Comparison of ENCODE assay signal across 19 cellular contexts in the genomic region with DNA sequence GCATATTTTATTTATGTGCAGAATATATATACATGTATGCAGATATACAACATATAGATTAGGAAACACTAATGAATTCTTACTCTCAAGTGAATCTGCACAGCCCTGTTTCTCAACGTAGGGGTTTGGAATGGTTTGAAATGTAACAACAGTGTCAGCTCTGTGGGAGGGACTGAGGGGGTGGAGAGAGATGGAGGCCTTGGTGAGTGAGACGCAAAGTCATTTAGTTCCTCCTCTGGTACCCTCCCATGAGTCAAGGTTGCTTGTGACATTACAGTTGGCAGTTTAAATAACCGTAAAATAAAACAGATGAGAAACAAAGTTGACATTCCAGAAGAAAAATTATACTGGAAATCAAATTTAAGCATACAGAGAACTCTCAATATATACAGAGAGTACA.
DNase-seq lines count a peak whose midpoint lies in the region; ATAC-seq and TF ChIP-seq lines count a peak whose summit lies in the region.
"Had no signal": no experiment of that assay in that cellular context is flagged by ENCODE, and none has a peak within 500 bp of the region (broad histone marks: within the 10 kb centered on the region; RNA-seq: fewer than 3 reads in every experiment).

No MANE protein-coding gene starts in this region.

- H3K4me1 ChIP-seq in IMR-90 (ENCODE audit: control insufficient read depth, insufficient read depth, low read length) (peaks cover 2% of the 10 kb centered on the region; the same call in 1 of the 2 replicates), adipocyte (ENCODE audit: control insufficient read depth, insufficient read depth, low read length) (peaks cover 5% of the 10 kb centered on the region), osteoblast (ENCODE audit: insufficient read depth, low read length) (no peaks in the 10 kb centered on the region)

- H3K14ac ChIP-seq in IMR-90 (replicated peaks; ENCODE audit: low read depth, low read length), result no peak overlapping the region

- no peak overlapping the region for H2BK5ac ChIP-seq in IMR-90 (ENCODE audit: low read depth, low read length, poor library complexity, severe bottlenecking)

- no peak for TF ChIP-seq POLR2A in IMR-90 (IDR thresholded peaks at IDR 0.05; ENCODE audit: low read depth, low read length)

- H2AK5ac ChIP-seq in IMR-90 (ENCODE audit: low read depth, low read length), result no peak overlapping the region

- H3K9me1 ChIP-seq in IMR-90 (ENCODE audit: insufficient read depth, low read length), result no peaks in the 10 kb centered on the region

- H3K27ac ChIP-seq in IMR-90 (ENCODE audit: insufficient read depth, low read length) (no peak overlapping the region), osteoblast (ENCODE audit: low read depth, low read length) (no peak overlapping the region), substantia nigra (ENCODE audit: low read depth, low read length, poor library complexity, severe bottlenecking) (no peak overlapping the region)

- H4K5ac ChIP-seq in IMR-90 (ENCODE audit: low read depth, low read length), result no peak overlapping the region

- H3K36me3 ChIP-seq in IMR-90 (ENCODE audit: control insufficient read depth, insufficient read depth, low read length) (no peaks in the 10 kb centered on the region), adipocyte (ENCODE audit: control insufficient read depth, insufficient read depth, low read length, severe bottlenecking) (no peaks in the 10 kb centered on the region), osteoblast (ENCODE audit: insufficient read depth, low read length) (no peaks in the 10 kb centered on the region)

- H2BK20ac ChIP-seq in IMR-90 (ENCODE audit: low read depth, low read length), result no peak overlapping the region

- no peak for TF ChIP-seq CTCF in IMR-90 (conservative IDR thresholded peaks at IDR 0.05; ENCODE audit: low read depth, low read length)
- TF ChIP-seq CTCF in fibroblast of mammary gland (conservative IDR thresholded peaks at IDR 0.05; ENCODE audit: control insufficient read depth, insufficient read depth, low read depth, low read length), result no peak
- no peak for TF ChIP-seq CTCF in osteoblast (IDR thresholded peaks at IDR 0.05; ENCODE audit: extremely low read depth, low read depth, low read length)

- H4K91ac ChIP-seq in IMR-90 (ENCODE audit: insufficient read depth, low read depth, low read length), result no peak overlapping the region

- no peak overlapping the region for H2BK15ac ChIP-seq in IMR-90 (ENCODE audit: low read depth, low read length)

- intact Hi-C loops in IMR-90 (cut with micrococcal nuclease), result no loop called here

- CTCF ChIA-PET in IMR-90 (lab: Yijun Ruan, JAX), result interaction anchor here (1.0 kb wide), 1 partner anchor 11 kb away, joined by 3 read pairs; no protein-coding TSS in a partner anchor

- H2AFZ ChIP-seq in IMR-90 (replicated peaks; ENCODE audit: low read length, poor library complexity) (no peak overlapping the region), osteoblast (ENCODE audit: low read length) (peak overlapping the region; percentile 70)

- H3K9ac ChIP-seq in IMR-90 (ENCODE audit: low read depth, low read length) (no peak overlapping the region), adipocyte (ENCODE audit: low read length) (no peak overlapping the region)

- no TSS peak for BruUV-seq in IMR-90 (replicated peaks; lab: Mats Ljungman, UMichigan)

- H3K9me3 ChIP-seq in IMR-90 (ENCODE audit: control insufficient read depth, insufficient read depth, low read length) (no peaks in the 10 kb centered on the region), adipocyte (ENCODE audit: control insufficient read depth, low read length) (no peaks in the 10 kb centered on the region), osteoblast (ENCODE audit: low read depth, low read length) (no peaks in the 10 kb centered on the region)

- no peak overlapping the region for H4K8ac ChIP-seq in IMR-90 (ENCODE audit: low read depth in 2 of 2, low read length in 2 of 2)

- dilution Hi-C loops in IMR-90 (cut with HindIII; ENCODE audit: low sequenced_read_pairs, unreplicated experiment), result no loop called here

- no peak overlapping the region for H2BK120ac ChIP-seq in IMR-90 (ENCODE audit: low read depth, low read length)

- H4K20me1 ChIP-seq in IMR-90 (ENCODE audit: insufficient read depth, low read length) (no peaks in the 10 kb centered on the region), osteoblast (ENCODE audit: insufficient read depth, low read length) (no peaks in the 10 kb centered on the region)

- H3K4me2 ChIP-seq in IMR-90 (ENCODE audit: low read depth, low read length), result no peak overlapping the region
- H3K4me2 ChIP-seq in osteoblast (ENCODE audit: insufficient read depth, low read length), result no peak overlapping the region

- no CpG with 5 or more reads among the region's 3 CpGs for WGBS in IMR-90 (ENCODE audit: extremely low coverage in 2 of 2, insufficient read length in 1 of 2), 2 experiments

- DNase-seq in IMR-90 (peak; percentile 37), adipocyte (ENCODE audit: low read depth) (peak; percentile 46), fibroblast of mammary gland (ENCODE audit: low read depth) (peak; percentile 67), osteoblast (ENCODE audit: insufficient read length, low spot score, missing footprints) (no peak), CD1c-positive myeloid dendritic cell (ENCODE audit: extremely low spot score) (no peak), substantia nigra (lab: John Stamatoyannopoulos, UW) (no peak)
- DNase-seq in activated T-cell treated with anti-CD3 and anti-CD28 coated beads, Interleukin-2, amount 50 U/mL, for 1 hour, result no peak
- DNase-seq: CD4-positive, alpha-beta T cell; COR-L47; DMS 273 treated with DMSO at 0.1 percent for 48 hours; DMS79 treated with DMSO at 0.1 percent for 48 hours; HCEC 1CT; KG1; NCI-H1694; NCI-H2081 treated with DMSO at 0.1 percent for 48 hours; NCI-H510A treated with DMSO at 0.1 percent for 48 hours; OCI-M1 had no signal

- H3K27me3 ChIP-seq in IMR-90 (ENCODE audit: control insufficient read depth, insufficient read depth, low read length), result no peaks in the 10 kb centered on the region
- no peaks in the 10 kb centered on the region for H3K27me3 ChIP-seq in adipocyte (replicated peaks; ENCODE audit: control insufficient read depth, insufficient read depth, low read length)
- H3K27me3 ChIP-seq in osteoblast (ENCODE audit: insufficient read depth, low read length), result no peaks in the 10 kb centered on the region

- H3K79me2 ChIP-seq in osteoblast (ENCODE audit: insufficient read depth, low read length), result no peaks in the 10 kb centered on the region

- peak; percentile 79 for ATAC-seq in IMR-90 (ENCODE audit: low read depth)
- no peak for ATAC-seq in GM19463 (IDR thresholded peaks at IDR 0.05; ENCODE audit: unreplicated experiment)
- ATAC-seq: Right ventricle myocardium inferior had no signal

- H3K4me3 ChIP-seq in IMR-90 (ENCODE audit: insufficient read depth, low read depth, low read length) (no peak overlapping the region), adipocyte (ENCODE audit: low read length) (no peak overlapping the region), fibroblast of mammary gland (ENCODE audit: control insufficient read depth, low read depth, low read length) (no peak overlapping the region), osteoblast (ENCODE audit: insufficient read depth, low read length) (no peak overlapping the region)

- POLR2A ChIA-PET in IMR-90 (lab: Charles Lee; ENCODE audit: unreplicated experiment), result no interaction called here

- no peak overlapping the region for H2AK9ac ChIP-seq in IMR-90 (replicated peaks; ENCODE audit: low read depth, low read length, poor library complexity)

- no peak for TF ChIP-seq RAD21 in IMR-90 (IDR thresholded peaks at IDR 0.05; ENCODE audit: low read length)

- H3K4ac ChIP-seq in IMR-90 (ENCODE audit: low read depth, low read length), result no peak overlapping the region

- in situ Hi-C loops in IMR-90 (cut with MboI; ENCODE audit: low sequenced_read_pairs), result no loop called here

- H3K79me1 ChIP-seq in IMR-90 (ENCODE audit: low read depth in 1 of 2, low read length in 2 of 2), result no peaks in the 10 kb centered on the region

- no peak overlapping the region for H3K18ac ChIP-seq in IMR-90 (ENCODE audit: low read depth, low read length)

- no peak overlapping the region for H3K23ac ChIP-seq in IMR-90 (ENCODE audit: low read depth, low read length)

- H3K56ac ChIP-seq in IMR-90 (ENCODE audit: extremely low read depth, insufficient read depth, low read length), result no peak overlapping the region

TF ChIP-seq in IMR-90, 13 proteins besides CTCF, POLR2A, EP300 and RAD21 (continues in another document):
- TF ChIP-seq FOS (IDR thresholded peaks at IDR 0.05; ENCODE audit: low read depth, low read length) (no peak), SMC3 (IDR thresholded peaks at IDR 0.05; ENCODE audit: low read depth, low read length) (no peak), MAFK (IDR thresholded peaks at IDR 0.05; ENCODE audit: low read depth, low read length) (no peak), RFX5 (IDR thresholded peaks at IDR 0.05; ENCODE audit: low read depth, low read length) (no peak), MAZ (IDR thresholded peaks at IDR 0.05; ENCODE audit: borderline replicate concordance, low read depth, low read length) (no peak), BHLHE40 (IDR thresholded peaks at IDR 0.05; ENCODE audit: low read depth, low read length) (no peak), NFE2L2 (IDR thresholded peaks at IDR 0.05; ENCODE audit: low read depth, low read length) (no peak), CEBPB (IDR thresholded peaks at IDR 0.05; ENCODE audit: low read depth, low read length) (no peak), RCOR1 (IDR thresholded peaks at IDR 0.05; ENCODE audit: insufficient replicate concordance, low read length) (no peak), CHD1 (IDR thresholded peaks at IDR 0.05; ENCODE audit: low read depth, low read length) (no peak)
- TF ChIP-seq, protein P1, sequence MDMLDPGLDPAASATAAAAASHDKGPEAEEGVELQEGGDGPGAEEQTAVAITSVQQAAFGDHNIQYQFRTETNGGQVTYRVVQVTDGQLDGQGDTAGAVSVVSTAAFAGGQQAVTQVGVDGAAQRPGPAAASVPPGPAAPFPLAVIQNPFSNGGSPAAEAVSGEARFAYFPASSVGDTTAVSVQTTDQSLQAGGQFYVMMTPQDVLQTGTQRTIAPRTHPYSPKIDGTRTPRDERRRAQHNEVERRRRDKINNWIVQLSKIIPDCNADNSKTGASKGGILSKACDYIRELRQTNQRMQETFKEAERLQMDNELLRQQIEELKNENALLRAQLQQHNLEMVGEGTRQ (IDR thresholded peaks at IDR 0.05; ENCODE audit: low read depth, low read length), result no peak
- TF ChIP-seq, protein P2, sequence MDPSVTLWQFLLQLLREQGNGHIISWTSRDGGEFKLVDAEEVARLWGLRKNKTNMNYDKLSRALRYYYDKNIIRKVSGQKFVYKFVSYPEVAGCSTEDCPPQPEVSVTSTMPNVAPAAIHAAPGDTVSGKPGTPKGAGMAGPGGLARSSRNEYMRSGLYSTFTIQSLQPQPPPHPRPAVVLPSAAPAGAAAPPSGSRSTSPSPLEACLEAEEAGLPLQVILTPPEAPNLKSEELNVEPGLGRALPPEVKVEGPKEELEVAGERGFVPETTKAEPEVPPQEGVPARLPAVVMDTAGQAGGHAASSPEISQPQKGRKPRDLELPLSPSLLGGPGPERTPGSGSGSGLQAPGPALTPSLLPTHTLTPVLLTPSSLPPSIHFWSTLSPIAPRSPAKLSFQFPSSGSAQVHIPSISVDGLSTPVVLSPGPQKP (IDR thresholded peaks at IDR 0.05; ENCODE audit: borderline replicate concordance, low read depth, low read length), result no peak

Comparison
In these comparisons a context has a peak if more than half of its experiments do, and no peak if none do; other contexts are left out.
1. DNase-seq: peak in IMR-90 (single experiment), adipocyte (single experiment) and fibroblast of mammary gland (single experiment); none in osteoblast (single experiment), CD1c-positive myeloid dendritic cell (single experiment), substantia nigra (0 of 49) and activated T-cell treated with anti-CD3 and anti-CD28 coated beads, Interleukin-2, amount 50 U/mL, for 1 hour (single experiment).